14 cellular contexts compared by ENCODE assay signal in the genomic region with DNA sequence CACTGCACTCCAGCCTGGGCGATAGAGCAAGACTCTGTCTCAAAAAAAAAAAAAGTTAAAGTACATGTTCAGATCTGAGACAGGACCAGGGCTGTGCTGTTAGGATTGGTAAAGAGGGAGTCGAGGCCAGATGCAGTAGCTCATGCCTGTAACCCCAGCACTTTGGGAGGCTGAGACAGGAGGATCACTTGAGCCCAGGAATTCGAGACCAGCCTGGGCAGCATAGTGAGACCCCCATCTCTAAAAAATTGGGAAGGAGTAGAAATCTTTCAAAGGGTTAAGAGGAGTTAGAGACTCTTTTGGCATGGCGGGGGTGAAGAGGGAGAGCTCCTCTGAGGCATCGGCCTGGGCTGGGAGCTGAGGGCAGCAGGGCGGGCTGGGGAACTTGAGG. TPM values are rescaled to one million over a fixed set of nuclear protein-coding genes. Genes with fewer than 3 reads are reported as not detected.
DNase-seq lines count a peak whose midpoint lies in the region; ATAC-seq, FAIRE-seq and TF ChIP-seq lines count a peak whose summit lies in the region.
"Had no signal": no experiment of that assay in that cellular context is flagged by ENCODE, and none has a peak within 500 bp of the region (broad histone marks: within the 10 kb centered on the region; RNA-seq: fewer than 3 reads in every experiment).

No MANE protein-coding gene starts in this region.

- no peaks in the 10 kb centered on the region for H3K9me3 Mint-ChIP-seq in stimulated activated naive CD8-positive, alpha-beta T cell treated with anti-CD3 and anti-CD28 coated beads, Interleukin-15, Interleukin-2, amounts not matched to agents 100 ng/mL and 50 ng/mL, for 24 hours
- H3K9me3 Mint-ChIP-seq in stimulated activated naive CD8-positive, alpha-beta T cell treated with anti-CD3 and anti-CD28 coated beads, Interleukin-15, amount 100 ng/mL, for 72 hours = no peaks in the 10 kb centered on the region

- H3K9ac ChIP-seq in endothelial cell of umbilical vein (replicated peaks; ENCODE audit: extremely low read depth, insufficient read depth, low read length) = no peak overlapping the region

- DNase-seq in stimulated activated naive CD8-positive, alpha-beta T cell treated with anti-CD3 and anti-CD28 coated beads, Interleukin-15, amount 100 ng/mL, for 72 hours = no peak
- no peak for DNase-seq in endothelial cell of umbilical vein (ENCODE audit: low read depth, low spot score)
- DNase-seq in osteoblast (ENCODE audit: insufficient read length, low spot score, missing footprints) = no peak
- no peak for DNase-seq in lower leg skin (ENCODE audit: low spot score in 2 of 2)
- no peak for DNase-seq in NCI-H2107 (lab: John Stamatoyannopoulos, UW)
- DNase-seq: effector CD4-positive, alpha-beta T cell; NCI-H1930; NCI-H526 treated with DMSO at 0.1 percent for 48 hours; ovary; Peyer's patch; T-helper 1 cell had no signal

- no peaks in the 10 kb centered on the region for H3K36me3 Mint-ChIP-seq in stimulated activated naive CD8-positive, alpha-beta T cell treated with anti-CD3 and anti-CD28 coated beads, Interleukin-15, Interleukin-2, amounts not matched to agents 100 ng/mL and 50 ng/mL, for 24 hours (ENCODE audit: low read depth)

- H4K20me1 ChIP-seq in endothelial cell of umbilical vein (replicated peaks; ENCODE audit: control insufficient read depth, extremely low read depth, insufficient read depth, low read length) (no peaks in the 10 kb centered on the region), osteoblast (ENCODE audit: insufficient read depth, low read length) (no peaks in the 10 kb centered on the region)

- no peak for TF ChIP-seq CTCF in endothelial cell of umbilical vein (IDR thresholded peaks at IDR 0.05; ENCODE audit: extremely low read depth in 1 of 2, insufficient read depth in 1 of 2, low read depth in 1 of 2, low read length in 2 of 2)
- TF ChIP-seq CTCF in osteoblast (IDR thresholded peaks at IDR 0.05; ENCODE audit: extremely low read depth, low read depth, low read length) = no peak
- no peak for TF ChIP-seq CTCF in lower leg skin (IDR thresholded peaks at IDR 0.05)

- H3K4me2 ChIP-seq in endothelial cell of umbilical vein (ENCODE audit: insufficient read depth, low read length) (no peak overlapping the region), osteoblast (ENCODE audit: insufficient read depth, low read length) (peak overlapping the region; percentile 18)

- H2AFZ ChIP-seq in endothelial cell of umbilical vein (ENCODE audit: low read depth, low read length) (no peak overlapping the region), osteoblast (ENCODE audit: low read length) (no peak overlapping the region)

- POLR2A ChIA-PET in endothelial cell of umbilical vein (lab: Charles Lee) = interaction anchor here (0.6 to 1.2 kb wide), 5 partner anchors 17 to 137 kb away, joined by 3 to 4 read pairs (median 4); a partner anchor contains a TSS

- peak overlapping the region; percentile 72 for H3K27ac ChIP-seq in endothelial cell of umbilical vein (ENCODE audit: insufficient read depth, low read depth, low read length)
- peak overlapping the region; percentile 76 for H3K27ac ChIP-seq in osteoblast (ENCODE audit: low read depth, low read length)
- H3K27ac ChIP-seq: ovary had no signal

- no peaks in the 10 kb centered on the region for H3K9me1 ChIP-seq in endothelial cell of umbilical vein (replicated peaks; ENCODE audit: control insufficient read depth, extremely low read depth, insufficient read depth, low read length)

- H3K27me3 ChIP-seq in endothelial cell of umbilical vein (ENCODE audit: control insufficient read depth in 2 of 2, insufficient read depth in 2 of 2, low read length in 2 of 2) = no peaks in the 10 kb centered on the region
- H3K27me3 ChIP-seq in osteoblast (ENCODE audit: insufficient read depth, low read length) = no peaks in the 10 kb centered on the region
- H3K27me3 ChIP-seq: ovary, Peyer's patch had no signal

- H3K9me3 ChIP-seq in endothelial cell of umbilical vein (replicated peaks; ENCODE audit: control insufficient read depth, insufficient read depth, low read length) (no peaks in the 10 kb centered on the region), osteoblast (ENCODE audit: low read depth, low read length) (no peaks in the 10 kb centered on the region)
- H3K9me3 ChIP-seq: ovary, Peyer's patch had no signal

- H3K27ac Mint-ChIP-seq in stimulated activated naive CD8-positive, alpha-beta T cell treated with anti-CD3 and anti-CD28 coated beads, Interleukin-15, Interleukin-2, amounts not matched to agents 100 ng/mL and 50 ng/mL, for 24 hours = peak overlapping the region; percentile 31
- H3K27ac Mint-ChIP-seq in stimulated activated naive CD8-positive, alpha-beta T cell treated with anti-CD3 and anti-CD28 coated beads, Interleukin-15, amount 100 ng/mL, for 72 hours = no peak overlapping the region

- CTCF ChIA-PET in endothelial cell of umbilical vein (lab: Charles Lee) = interaction anchor here (1.0 to 1.6 kb wide), 5 partner anchors 8 to 140 kb away, joined by 3 to 10 read pairs (median 5); a partner anchor contains a TSS

- FAIRE-seq in endothelial cell of umbilical vein (lab: Jason Lieb, UNC) = no peak

- TSS peak; percentile 87 for BruUV-seq in endothelial cell of umbilical vein (replicated peaks; lab: Mats Ljungman, UMichigan)

- peaks cover 9% of the 10 kb centered on the region for H3K4me1 ChIP-seq in endothelial cell of umbilical vein (ENCODE audit: control insufficient read depth, extremely low read depth, insufficient read depth, low read length)
- peaks cover 11% of the 10 kb centered on the region for H3K4me1 ChIP-seq in osteoblast (ENCODE audit: insufficient read depth, low read length)

- H3K4me3 Mint-ChIP-seq in stimulated activated naive CD8-positive, alpha-beta T cell treated with anti-CD3 and anti-CD28 coated beads, Interleukin-15, Interleukin-2, amounts not matched to agents 100 ng/mL and 50 ng/mL, for 24 hours = no peak overlapping the region
- H3K4me3 Mint-ChIP-seq in stimulated activated naive CD8-positive, alpha-beta T cell treated with anti-CD3 and anti-CD28 coated beads, Interleukin-15, amount 100 ng/mL, for 72 hours = no peak overlapping the region

- no peak overlapping the region for H3K4me3 ChIP-seq in endothelial cell of umbilical vein (replicated peaks in 1 of 3; ENCODE audit: insufficient read depth in 1 of 3, low read depth in 1 of 3, low read length in 3 of 3)
- H3K4me3 ChIP-seq in osteoblast (ENCODE audit: insufficient read depth, low read length) = no peak overlapping the region
- no peak overlapping the region for H3K4me3 ChIP-seq in lower leg skin (ENCODE audit: low read depth, poor library complexity, severe bottlenecking)
- H3K4me3 ChIP-seq: ovary had no signal

- intact Hi-C loops in endothelial cell of umbilical vein (cut with micrococcal nuclease) = loop anchor here (1.0 kb wide), 1 partner anchor 12 kb away; a partner anchor contains a TSS
- intact Hi-C loops in lower leg skin (cut with DNase I; ENCODE audit: low total_unique reads) = loop anchor here (5.0 kb wide), 1 partner anchor 147 kb away; no protein-coding TSS in a partner anchor

- dilution Hi-C loops in endothelial cell of umbilical vein (cut with MboI; ENCODE audit: extremely low pct_ligation_motif_present, low sequenced_read_pairs) = no loop called here

- H3K36me3 ChIP-seq in endothelial cell of umbilical vein (ENCODE audit: control insufficient read depth in 2 of 2, extremely low read depth in 1 of 2, insufficient read depth in 2 of 2, low read length in 2 of 2) = no peaks in the 10 kb centered on the region
- no peaks in the 10 kb centered on the region for H3K36me3 ChIP-seq in osteoblast (ENCODE audit: insufficient read depth, low read length)
- H3K36me3 ChIP-seq: ovary, Peyer's patch had no signal

- H3K79me2 ChIP-seq in endothelial cell of umbilical vein (ENCODE audit: control insufficient read depth, insufficient read depth, low read length) (no peaks in the 10 kb centered on the region), osteoblast (ENCODE audit: insufficient read depth, low read length) (peaks cover 5% of the 10 kb centered on the region)

- H3K4me1 Mint-ChIP-seq in stimulated activated naive CD8-positive, alpha-beta T cell treated with anti-CD3 and anti-CD28 coated beads, Interleukin-15, Interleukin-2, amounts not matched to agents 100 ng/mL and 50 ng/mL, for 24 hours (ENCODE audit: low read depth) = no peaks in the 10 kb centered on the region
- no peaks in the 10 kb centered on the region for H3K4me1 Mint-ChIP-seq in stimulated activated naive CD8-positive, alpha-beta T cell treated with anti-CD3 and anti-CD28 coated beads, Interleukin-15, amount 100 ng/mL, for 72 hours

- H3K27me3 Mint-ChIP-seq in stimulated activated naive CD8-positive, alpha-beta T cell treated with anti-CD3 and anti-CD28 coated beads, Interleukin-15, Interleukin-2, amounts not matched to agents 100 ng/mL and 50 ng/mL, for 24 hours = no peaks in the 10 kb centered on the region
- H3K27me3 Mint-ChIP-seq in stimulated activated naive CD8-positive, alpha-beta T cell treated with anti-CD3 and anti-CD28 coated beads, Interleukin-15, amount 100 ng/mL, for 72 hours = no peaks in the 10 kb centered on the region

- WGBS in lower leg skin, 2 donors = 75 to 77% methylated on average over 6 of the region's 6 CpGs

- TF ChIP-seq POLR2A in endothelial cell of umbilical vein (IDR thresholded peaks at IDR 0.05; ENCODE audit: low read depth, low read length) (no peak), lower leg skin (IDR thresholded peaks at IDR 0.05) (no peak)

- no peak for ATAC-seq in stimulated activated naive CD8-positive, alpha-beta T cell treated with anti-CD3 and anti-CD28 coated beads, Interleukin-15, amount 100 ng/mL, for 72 hours
- ATAC-seq in GM18519 (IDR thresholded peaks at IDR 0.05; ENCODE audit: low FRiP score, unreplicated experiment) = no peak
- ATAC-seq in HG02885 (IDR thresholded peaks at IDR 0.05; ENCODE audit: poor library complexity, unreplicated experiment) = no peak

RNA-seq across cellular contexts. Expression of a gene that starts 11.8 kb away (rescaled TPM):
- total RNA-seq in endothelial cell of umbilical vein (3.1 and 4.8 TPM in 2 replicates), osteoblast (4.1 and 4.3 TPM in 2 replicates), lower leg skin (1 to 10 TPM; 1.8 to 8.0 (median 5.3) TPM)
- polyA plus RNA-seq in endothelial cell of umbilical vein = 1.2 TPM in 2 replicates
- polyA plus RNA-seq in endothelial cell of umbilical vein (2011; cell fraction: cytosol; rRNA removed) = 0.52 and 0.66 TPM in 2 replicates
- 2.1 and 2.5 TPM in 2 replicates for polyA plus RNA-seq in endothelial cell of umbilical vein (2011; cell fraction: nucleus; rRNA removed)
- polyA plus RNA-seq in endothelial cell of umbilical vein (2012) = 1.5 and 1.6 TPM in 2 replicates
- 0.55 and 1.9 TPM in 2 replicates for polyA minus RNA-seq in endothelial cell of umbilical vein
- 6.2 TPM for polyA minus RNA-seq in endothelial cell of umbilical vein (2011; cell fraction: cytosol; rRNA and poly(A)+ RNA removed)
- polyA minus RNA-seq in endothelial cell of umbilical vein (2011; cell fraction: nucleus; rRNA and poly(A)+ RNA removed) = 1.7 and 2.0 TPM in 2 replicates

RNA-seq across cellular contexts. Expression of a gene that starts 15.8 kb away (rescaled TPM):
- total RNA-seq in endothelial cell of umbilical vein (53.9 and 57.7 TPM in 2 replicates), osteoblast (62.2 and 78.2 TPM in 2 replicates), lower leg skin (100 to 1,000 TPM in 2 of 4 donors, 10 to 100 TPM in 2; 81.8 to 135 (median 112) TPM)
- polyA plus RNA-seq in endothelial cell of umbilical vein = 36.4 and 45.3 TPM in 2 replicates
- 24.9 and 33.1 TPM in 2 replicates for polyA plus RNA-seq in endothelial cell of umbilical vein (2011; cell fraction: cytosol; rRNA removed)
- polyA plus RNA-seq in endothelial cell of umbilical vein (2011; cell fraction: nucleus; rRNA removed) = 38.1 and 42.6 TPM in 2 replicates
- 24.3 and 29.2 TPM in 2 replicates for polyA plus RNA-seq in endothelial cell of umbilical vein (2012)
- polyA minus RNA-seq in endothelial cell of umbilical vein = 34.9 and 44.0 TPM in 2 replicates
- 16.4 TPM for polyA minus RNA-seq in endothelial cell of umbilical vein (2011; cell fraction: cytosol; rRNA and poly(A)+ RNA removed)
- 22.2 and 24.7 TPM in 2 replicates for polyA minus RNA-seq in endothelial cell of umbilical vein (2011; cell fraction: nucleus; rRNA and poly(A)+ RNA removed)

RNA-seq across cellular contexts. Expression of a gene that starts 16.1 kb away (rescaled TPM):
- 0.27 TPM in 1 of 2 replicates, not detected in the other for total RNA-seq in endothelial cell of umbilical vein
- polyA plus RNA-seq in endothelial cell of umbilical vein = 0.18 TPM in 2 replicates
- 0.13 TPM in 2 replicates for polyA plus RNA-seq in endothelial cell of umbilical vein (2011; cell fraction: cytosol; rRNA removed)
- polyA plus RNA-seq in endothelial cell of umbilical vein (2011; cell fraction: nucleus; rRNA removed) = 0.41 and 0.43 TPM in 2 replicates
- 0.16 and 0.19 TPM in 2 replicates for polyA plus RNA-seq in endothelial cell of umbilical vein (2012)
- polyA minus RNA-seq in endothelial cell of umbilical vein = 0.15 TPM in 1 of 2 replicates, not detected in the other
- 0.92 TPM for polyA minus RNA-seq in endothelial cell of umbilical vein (2011; cell fraction: cytosol; rRNA and poly(A)+ RNA removed)
- polyA minus RNA-seq in endothelial cell of umbilical vein (2011; cell fraction: nucleus; rRNA and poly(A)+ RNA removed) = not detected in 2 replicates
- total RNA-seq in osteoblast = not detected in 2 replicates
- total RNA-seq in lower leg skin = under 1 TPM in 3 of 4 donors, not detected in 1; 0.19 to 0.26 (median 0.20) TPM

RNA-seq across cellular contexts. Expression of a gene that starts 37.0 kb away (rescaled TPM):
- total RNA-seq in endothelial cell of umbilical vein (48.9 and 58.7 TPM in 2 replicates), osteoblast (44.2 and 48.1 TPM in 2 replicates), lower leg skin (10 to 100 TPM; 20.6 to 36.4 (median 26.1) TPM)
- polyA plus RNA-seq in endothelial cell of umbilical vein = 62.2 and 73.3 TPM in 2 replicates
- polyA plus RNA-seq in endothelial cell of umbilical vein (2011; cell fraction: cytosol; rRNA removed) = 45.6 and 53.3 TPM in 2 replicates
- polyA plus RNA-seq in endothelial cell of umbilical vein (2011; cell fraction: nucleus; rRNA removed) = 72.4 and 84.8 TPM in 2 replicates
- polyA plus RNA-seq in endothelial cell of umbilical vein (2012) = 44.0 and 45.5 TPM in 2 replicates
- 45.6 and 51.2 TPM in 2 replicates for polyA minus RNA-seq in endothelial cell of umbilical vein
- 22.1 TPM for polyA minus RNA-seq in endothelial cell of umbilical vein (2011; cell fraction: cytosol; rRNA and poly(A)+ RNA removed)
- 35.2 and 36.0 TPM in 2 replicates for polyA minus RNA-seq in endothelial cell of umbilical vein (2011; cell fraction: nucleus; rRNA and poly(A)+ RNA removed)

RNA-seq across cellular contexts. Expression of a gene that starts 51.9 kb away (rescaled TPM):
- total RNA-seq in endothelial cell of umbilical vein = 957 and 1,053 TPM in 2 replicates
- 34.4 and 43.3 TPM in 2 replicates for polyA plus RNA-seq in endothelial cell of umbilical vein
- polyA plus RNA-seq in endothelial cell of umbilical vein (2011; cell fraction: cytosol; rRNA removed) = 15.1 and 49.9 TPM in 2 replicates
- polyA plus RNA-seq in endothelial cell of umbilical vein (2011; cell fraction: nucleus; rRNA removed) = 443 and 462 TPM in 2 replicates
- 254 and 310 TPM in 2 replicates for polyA plus RNA-seq in endothelial cell of umbilical vein (2012)
- polyA minus RNA-seq in endothelial cell of umbilical vein = 900 and 1,086 TPM in 2 replicates
- polyA minus RNA-seq in endothelial cell of umbilical vein (2011; cell fraction: cytosol; rRNA and poly(A)+ RNA removed) = 31.7 TPM
- 1,191 and 1,444 TPM in 2 replicates for polyA minus RNA-seq in endothelial cell of umbilical vein (2011; cell fraction: nucleus; rRNA and poly(A)+ RNA removed)
- total RNA-seq in osteoblast = 818 and 1,122 TPM in 2 replicates
- total RNA-seq in lower leg skin = 100 to 1,000 TPM; 147 to 645 (median 301) TPM
